Comparison of ENCODE assay signal across 1 cellular context in genomic region chr1:40979241-40980067, GRCh38.
TF ChIP-seq lines count a peak whose summit lies in the region.

TSS of gene CTPS1 (plus strand) at chr1:40979696. CDS start at chr1:40983291, 3,595 bp downstream.

TF ChIP-seq in HepG2, 621 proteins besides CTCF, POLR2A, EP300 and RAD21 (continued from another document and continues in another):
- no peak for TF ChIP-seq BCLAF1 (IDR thresholded peaks at IDR 0.05)
- peak; percentile 48; the same call in 1 of the 2 replicates for TF ChIP-seq ZSCAN25 (CRISPR knock-in tag; IDR thresholded peaks at IDR 0.05)
- peak; percentile 5; the same call in 1 of the 2 replicates for TF ChIP-seq AHDC1 (CRISPR knock-in tag; IDR thresholded peaks at IDR 0.05; ENCODE audit: borderline replicate concordance)
- no peak for TF ChIP-seq ATF7 (IDR thresholded peaks at IDR 0.05)
- TF ChIP-seq ATF7 (CRISPR knock-in tag; IDR thresholded peaks at IDR 0.05) = no peak
- no peak for TF ChIP-seq YY1 (IDR thresholded peaks at IDR 0.05; ENCODE audit: insufficient read depth, insufficient replicate concordance, low read depth, low read length)
- 0 out of 2 replicates have a peak, but pooled peaks have one; percentile 29 for TF ChIP-seq ZNF746 (CRISPR knock-in tag; IDR thresholded peaks at IDR 0.05)
- no peak for TF ChIP-seq KLF12 (CRISPR knock-in tag; IDR thresholded peaks at IDR 0.05; ENCODE audit: borderline replicate concordance)
- peak; percentile 76; the same call in 1 of the 2 replicates for TF ChIP-seq ZNF564 (CRISPR knock-in tag; IDR thresholded peaks at IDR 0.05)
- no peak for TF ChIP-seq GTF3A (CRISPR knock-in tag; conservative IDR thresholded peaks at IDR 0.05)
- TF ChIP-seq ZNF577 (CRISPR knock-in tag; IDR thresholded peaks at IDR 0.05; ENCODE audit: borderline replicate concordance, low read depth) = no peak
- no peak for TF ChIP-seq ZNF883 (CRISPR knock-in tag; IDR thresholded peaks at IDR 0.05; ENCODE audit: not compliant biosample characterization)
- TF ChIP-seq AKAP8 (CRISPR knock-in tag; IDR thresholded peaks at IDR 0.05) = no peak
- 0 out of 2 replicates have a peak, but pooled peaks have one; percentile 32 for TF ChIP-seq ATF7-NPFF (CRISPR knock-in tag; IDR thresholded peaks at IDR 0.05; ENCODE audit: low read depth)
- no peak for TF ChIP-seq MTF1 (CRISPR knock-in tag; IDR thresholded peaks at IDR 0.05)
- TF ChIP-seq SRSF9 (IDR thresholded peaks at IDR 0.05; ENCODE audit: borderline replicate concordance, insufficient read depth, low read depth, low read length, poor library complexity, severe bottlenecking) = no peak
- no peak for TF ChIP-seq NCOA5 (CRISPR knock-in tag; IDR thresholded peaks at IDR 0.05)
- TF ChIP-seq ZNF251 (CRISPR knock-in tag; IDR thresholded peaks at IDR 0.05) = no peak
- TF ChIP-seq ZEB1 (IDR thresholded peaks at IDR 0.05; ENCODE audit: insufficient replicate concordance, low read depth) = no peak
- no peak for TF ChIP-seq TCF7 (IDR thresholded peaks at IDR 0.05; ENCODE audit: low read depth)
- 0 out of 2 replicates have a peak, but pooled peaks have one; percentile 49 for TF ChIP-seq ZXDC (CRISPR knock-in tag; IDR thresholded peaks at IDR 0.05)
- no peak; the same call in 1 of the 2 replicates for TF ChIP-seq ZBED4 (CRISPR knock-in tag; IDR thresholded peaks at IDR 0.05; ENCODE audit: borderline replicate concordance)
- TF ChIP-seq HNRNPLL (IDR thresholded peaks at IDR 0.05; ENCODE audit: low read depth, low read length, poor library complexity, severe bottlenecking) = peak; percentile 47
- peak; percentile 87 for TF ChIP-seq POLR2G (IDR thresholded peaks at IDR 0.05; ENCODE audit: low read depth, low read length)
- peak; percentile 76; the same call in 1 of the 2 replicates for TF ChIP-seq CCDC6 (CRISPR knock-in tag; IDR thresholded peaks at IDR 0.05)
- TF ChIP-seq ARHGAP35 (CRISPR knock-in tag; IDR thresholded peaks at IDR 0.05; ENCODE audit: borderline replicate concordance) = no peak
- no peak for TF ChIP-seq EZH2 (conservative IDR thresholded peaks at IDR 0.05; ENCODE audit: low read depth, low read length)
- no peak for TF ChIP-seq TRAFD1 (CRISPR knock-in tag; IDR thresholded peaks at IDR 0.05; ENCODE audit: borderline replicate concordance)
- peak; percentile 87 for TF ChIP-seq YEATS4 (CRISPR knock-in tag; IDR thresholded peaks at IDR 0.05; ENCODE audit: borderline replicate concordance)
- TF ChIP-seq ZC3H4 (CRISPR knock-in tag; IDR thresholded peaks at IDR 0.05; ENCODE audit: borderline replicate concordance) = no peak
- no peak for TF ChIP-seq XRCC5 (optimal IDR thresholded peaks at IDR 0.05; ENCODE audit: low read length)
- TF ChIP-seq DNMT1 (CRISPR knock-in tag; IDR thresholded peaks at IDR 0.05) = no peak
- 0 out of 2 replicates have a peak, but pooled peaks have one; percentile 63 for TF ChIP-seq SSRP1 (CRISPR knock-in tag; IDR thresholded peaks at IDR 0.05)
- TF ChIP-seq CREM (IDR thresholded peaks at IDR 0.05) = no peak
- TF ChIP-seq CREM (CRISPR knock-in tag; IDR thresholded peaks at IDR 0.05) = no peak
- no peak for TF ChIP-seq ZBTB7A (CRISPR knock-in tag; IDR thresholded peaks at IDR 0.05)
- TF ChIP-seq PCBP2 (optimal IDR thresholded peaks at IDR 0.05; ENCODE audit: low read depth, low read length, poor library complexity, severe bottlenecking) = no peak
- no peak for TF ChIP-seq NCOA2 (CRISPR knock-in tag; IDR thresholded peaks at IDR 0.05)
- peak; percentile 86; the same call in 1 of the 2 replicates for TF ChIP-seq ZBTB33 (CRISPR knock-in tag; IDR thresholded peaks at IDR 0.05)
- TF ChIP-seq RARA (CRISPR knock-in tag; IDR thresholded peaks at IDR 0.05) = no peak
